ENCODE assay signal across 1 cellular context in the genomic region with DNA sequence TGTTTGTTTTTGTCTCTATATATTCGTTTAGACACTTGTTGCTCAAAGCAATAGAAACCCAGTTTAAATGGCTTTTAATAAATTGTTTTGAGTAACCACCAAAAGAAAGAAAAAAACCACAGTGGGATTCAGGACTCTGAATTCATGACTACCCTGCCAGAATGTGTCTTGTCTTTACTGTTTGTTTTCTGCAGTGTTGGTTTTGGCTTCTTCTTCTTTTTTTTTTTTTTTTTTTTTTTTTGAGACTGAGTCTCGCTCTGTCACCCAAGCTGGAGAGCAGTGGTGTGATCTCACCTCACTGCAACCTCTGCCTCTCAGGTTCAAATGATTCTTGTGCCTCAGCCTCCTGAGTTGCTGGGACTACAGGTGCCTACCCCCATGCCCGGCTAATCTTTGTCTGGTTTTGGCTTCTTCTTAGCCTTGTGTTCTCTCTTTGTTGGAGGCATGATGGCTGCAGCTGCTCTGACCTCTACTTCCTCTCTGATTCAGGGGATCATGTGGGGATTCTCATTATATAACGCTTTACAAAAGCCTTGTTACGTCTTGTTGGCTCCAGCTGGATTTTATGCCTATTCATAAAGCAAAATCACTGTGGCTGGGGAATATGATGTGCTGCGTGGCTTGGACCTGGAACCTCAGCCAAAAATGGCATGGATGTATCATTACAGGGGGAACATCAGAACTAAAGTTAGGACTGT.
TF ChIP-seq lines count a peak whose summit lies in the region.

No MANE protein-coding gene starts in this region.

TF ChIP-seq in H1, 55 proteins besides CTCF, POLR2A, EP300 and RAD21:
- TF ChIP-seq TAF7 (optimal IDR thresholded peaks at IDR 0.05; ENCODE audit: borderline replicate concordance, low read depth, low read length) (no peak), GABPA (IDR thresholded peaks at IDR 0.05; ENCODE audit: borderline replicate concordance, insufficient read depth, low read length) (no peak), BRCA1 (IDR thresholded peaks at IDR 0.05; ENCODE audit: low read depth, low read length) (no peak)
